23 cellular contexts compared by ENCODE assay signal in the genomic region with DNA sequence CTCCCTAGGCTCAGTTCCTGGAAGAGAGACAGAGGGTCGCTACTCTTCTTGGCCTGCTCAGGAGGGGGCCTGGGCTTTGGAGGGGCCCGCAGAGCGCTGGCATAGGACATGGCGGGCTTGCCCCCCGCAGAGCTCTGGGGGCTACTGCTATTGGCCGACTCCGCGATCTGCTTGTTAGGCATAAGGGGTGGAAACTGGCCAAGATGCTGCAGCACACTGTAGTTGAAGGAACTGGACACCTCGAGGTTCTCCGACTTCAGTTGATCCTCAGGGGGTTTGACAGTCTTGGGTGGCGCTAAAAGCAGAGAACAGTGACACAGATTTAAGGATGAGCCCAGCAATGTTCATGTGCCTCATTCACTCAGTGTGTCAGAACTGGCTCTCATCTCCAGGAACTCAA. TPM values are rescaled to one million over a fixed set of nuclear protein-coding genes. Genes with fewer than 3 reads are reported as not detected.
DNase-seq lines count a peak whose midpoint lies in the region; ATAC-seq, FAIRE-seq and TF ChIP-seq lines count a peak whose summit lies in the region.
"Had no signal": no experiment of that assay in that cellular context is flagged by ENCODE, and none has a peak within 500 bp of the region (broad histone marks: within the 10 kb centered on the region; RNA-seq: fewer than 3 reads in every experiment).

No MANE protein-coding gene starts in this region.

- no peak for DNase-seq in activated CD4-positive, alpha-beta T cell treated with anti-CD3 and anti-CD28 coated beads, Interleukin-2, amount 10 ng/mL, durations not matched to agents 24 days and 14 days
- DNase-seq in activated CD4-positive, alpha-beta T cell treated with anti-CD3 and anti-CD28 coated beads for 48 hours, result no peak
- no peak for DNase-seq in CD4-positive, CD25-positive, alpha-beta regulatory T cell
- DNase-seq in bronchial epithelial cell (ENCODE audit: low read depth) (no peak), natural killer cell (no peak), foreskin fibroblast (no peak)
- DNase-seq: AML-193; CD8-positive, alpha-beta T cell; COR-L47; DMS 273 treated with DMSO at 0.1 percent for 48 hours; DMS53; DND-41; EL; H9 had no signal

- no peak overlapping the region for H3K27ac ChIP-seq in CD4-positive, CD25-positive, alpha-beta regulatory T cell (ENCODE audit: insufficient read depth, low read length, poor library complexity, severe bottlenecking)
- H3K27ac ChIP-seq: 22Rv1, A549, C4-2B had no signal

- ATAC-seq in CD4-positive, CD25-positive, alpha-beta regulatory T cell (ENCODE audit: low read depth in 2 of 2), result no peak
- ATAC-seq in natural killer cell (no peak), HG03521 (IDR thresholded peaks at IDR 0.05; ENCODE audit: unreplicated experiment) (no peak), HG02610 (IDR thresholded peaks at IDR 0.05; ENCODE audit: unreplicated experiment) (no peak)
- ATAC-seq: A549; CD8-positive, alpha-beta T cell; GM12878 had no signal

- FAIRE-seq in bronchial epithelial cell (lab: Jason Lieb, UNC), result peak; percentile 60
- FAIRE-seq: A549, GM12878, H1 had no signal

- H3K4me1 Mint-ChIP-seq in activated CD4-positive, alpha-beta T cell treated with anti-CD3 and anti-CD28 coated beads, Interleukin-2, amount 10 ng/mL, durations not matched to agents 24 days and 14 days, result peaks cover 13% of the 10 kb centered on the region
- H3K4me1 Mint-ChIP-seq in CD4-positive, CD25-positive, alpha-beta regulatory T cell, result peaks cover 23 to 41% (median 33%) of the 10 kb centered on the region in 4 donors
- peaks cover 23 to 40% of the 10 kb centered on the region in 2 donors for H3K4me1 Mint-ChIP-seq in natural killer cell
- H3K4me1 Mint-ChIP-seq: H9 had no signal

- H3K36me3 Mint-ChIP-seq in activated CD4-positive, alpha-beta T cell treated with anti-CD3 and anti-CD28 coated beads, Interleukin-2, amount 10 ng/mL, durations not matched to agents 24 days and 14 days (ENCODE audit: low read depth), result peaks cover 33% of the 10 kb centered on the region
- H3K36me3 Mint-ChIP-seq in CD4-positive, CD25-positive, alpha-beta regulatory T cell, result peaks cover 13% of the 10 kb centered on the region
- H3K36me3 Mint-ChIP-seq in natural killer cell, result no peaks in the 10 kb centered on the region

- H3K9me3 Mint-ChIP-seq in activated CD4-positive, alpha-beta T cell treated with anti-CD3 and anti-CD28 coated beads, Interleukin-2, amount 10 ng/mL, durations not matched to agents 24 days and 14 days, result peaks cover 4% of the 10 kb centered on the region
- H3K9me3 Mint-ChIP-seq in CD4-positive, CD25-positive, alpha-beta regulatory T cell, result no peaks in the 10 kb centered on the region
- no peaks in the 10 kb centered on the region for H3K9me3 Mint-ChIP-seq in natural killer cell
- H3K9me3 Mint-ChIP-seq: CD8-positive, alpha-beta T cell; H9 had no signal

- peak overlapping the region; percentile 14 for H3K27ac Mint-ChIP-seq in activated CD4-positive, alpha-beta T cell treated with anti-CD3 and anti-CD28 coated beads, Interleukin-2, amount 10 ng/mL, durations not matched to agents 24 days and 14 days
- H3K27ac Mint-ChIP-seq in CD4-positive, CD25-positive, alpha-beta regulatory T cell, result peak overlapping the region in 2 of 3 donors; percentile 14 to 17
- H3K27ac Mint-ChIP-seq in natural killer cell, result peak overlapping the region; percentile 65
- H3K27ac Mint-ChIP-seq: CD8-positive, alpha-beta T cell; H9 had no signal

- no peaks in the 10 kb centered on the region for H3K27me3 Mint-ChIP-seq in activated CD4-positive, alpha-beta T cell treated with anti-CD3 and anti-CD28 coated beads, Interleukin-2, amount 10 ng/mL, durations not matched to agents 24 days and 14 days
- no peaks in the 10 kb centered on the region for H3K27me3 Mint-ChIP-seq in CD4-positive, CD25-positive, alpha-beta regulatory T cell
- H3K27me3 Mint-ChIP-seq in natural killer cell (ENCODE audit: low read depth in 2 of 2), result no peaks in the 10 kb centered on the region

- H3K9me3 ChIP-seq in CD4-positive, CD25-positive, alpha-beta regulatory T cell (ENCODE audit: control insufficient read depth in 2 of 2, low read length in 2 of 2), result no peaks in the 10 kb centered on the region
- H3K9me3 ChIP-seq: A549 had no signal

- H3K4me3 Mint-ChIP-seq in activated CD4-positive, alpha-beta T cell treated with anti-CD3 and anti-CD28 coated beads, Interleukin-2, amount 10 ng/mL, durations not matched to agents 24 days and 14 days, result no peak overlapping the region
- H3K4me3 Mint-ChIP-seq in CD4-positive, CD25-positive, alpha-beta regulatory T cell, result no peak overlapping the region
- no peak overlapping the region for H3K4me3 Mint-ChIP-seq in natural killer cell
- H3K4me3 Mint-ChIP-seq: CD8-positive, alpha-beta T cell; H9 had no signal

- peaks cover 18% of the 10 kb centered on the region for H3K36me3 ChIP-seq in CD4-positive, CD25-positive, alpha-beta regulatory T cell (ENCODE audit: control insufficient read depth, insufficient read depth, low read length)
- peaks cover 5% of the 10 kb centered on the region for H3K36me3 ChIP-seq in bronchial epithelial cell (ENCODE audit: control insufficient read depth, insufficient read depth, low read length)

- intact Hi-C loops in activated CD4-positive, alpha-beta T cell treated with anti-CD3 and anti-CD28 coated beads, Interleukin-2, amount 10 ng/mL, durations not matched to agents 24 days and 14 days (cut with micrococcal nuclease), result no loop called here
- intact Hi-C loops in natural killer cell (cut with micrococcal nuclease), result no loop called here

- TF ChIP-seq CTCF in bronchial epithelial cell (IDR thresholded peaks at IDR 0.05; ENCODE audit: insufficient read depth, low read length, severe bottlenecking) (no peak), natural killer cell (IDR thresholded peaks at IDR 0.05) (no peak), foreskin fibroblast (IDR thresholded peaks at IDR 0.05; ENCODE audit: low read depth, low read length) (no peak)

- peaks cover 23% of the 10 kb centered on the region for H3K4me1 ChIP-seq in CD4-positive, CD25-positive, alpha-beta regulatory T cell (ENCODE audit: control insufficient read depth, insufficient read depth, low read length, poor library complexity, severe bottlenecking)

- no peak overlapping the region for H3K4me3 ChIP-seq in CD4-positive, CD25-positive, alpha-beta regulatory T cell (ENCODE audit: low read depth, low read length)
- no peak overlapping the region for H3K4me3 ChIP-seq in bronchial epithelial cell (ENCODE audit: low read depth, low read length)
- H3K4me3 ChIP-seq in foreskin fibroblast (ENCODE audit: low read depth in 1 of 2, low read length in 2 of 2), result no peak overlapping the region
- H3K4me3 ChIP-seq: A549, GM12878 had no signal

- no peaks in the 10 kb centered on the region for H3K27me3 ChIP-seq in CD4-positive, CD25-positive, alpha-beta regulatory T cell (ENCODE audit: control insufficient read depth, insufficient read depth, low read length)
- H3K27me3 ChIP-seq in bronchial epithelial cell (ENCODE audit: control insufficient read depth, insufficient read depth, low read length), result no peaks in the 10 kb centered on the region

RNA-seq across cellular contexts. Expression of a gene that starts 33.9 kb away (rescaled TPM):
- total RNA-seq in activated CD4-positive, alpha-beta T cell treated with anti-CD3 and anti-CD28 coated beads, Interleukin-2, amount 10 ng/mL, durations not matched to agents 24 days and 14 days, result not detected in 2 replicates
- total RNA-seq in CD4-positive, CD25-positive, alpha-beta regulatory T cell, result not detected
- not detected for polyA plus RNA-seq in CD4-positive, CD25-positive, alpha-beta regulatory T cell
- not detected in 2 replicates for total RNA-seq in bronchial epithelial cell
- not detected for total RNA-seq in natural killer cell
- total RNA-seq: CD8-positive, alpha-beta T cell; G401; GM12878; H1; H9 had no signal
- polyA plus RNA-seq: BJ, GM12878, H1 had no signal

Comparison
In these comparisons a context has a peak if more than half of its experiments do, and no peak if none do; other contexts are left out.
1. H3K27ac Mint-ChIP-seq: peak in every context shown above with its lines; median percentile 65 in natural killer cell; 16 in CD4-positive, CD25-positive, alpha-beta regulatory T cell; 14 in activated CD4-positive, alpha-beta T cell treated with anti-CD3 and anti-CD28 coated beads, Interleukin-2, amount 10 ng/mL, durations not matched to agents 24 days and 14 days.